In the genomic region with DNA sequence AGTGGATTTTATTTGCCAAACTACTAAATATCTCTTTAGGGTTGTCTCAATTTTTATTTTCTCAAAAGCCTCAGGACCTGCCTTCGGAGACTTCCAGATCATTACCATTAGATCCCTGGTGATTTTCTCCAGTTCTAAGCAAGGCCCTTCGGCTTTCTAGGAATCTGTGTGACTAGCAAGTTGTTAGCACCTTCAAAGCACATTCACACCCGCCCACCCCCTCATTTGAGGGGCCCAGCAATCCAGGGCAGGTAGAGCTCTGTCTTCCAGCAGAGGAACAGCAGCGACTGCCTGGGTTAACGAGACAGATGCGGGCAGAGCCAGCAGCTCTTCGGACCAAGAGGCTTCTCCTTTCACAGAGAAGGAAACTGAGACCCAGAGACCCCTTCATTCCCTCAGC, we compare ENCODE assay signal across 9 cellular contexts. TPM values are rescaled to one million over a fixed set of nuclear protein-coding genes. Genes with fewer than 3 reads are reported as not detected.
DNase-seq lines count a peak whose midpoint lies in the region; ATAC-seq and TF ChIP-seq lines count a peak whose summit lies in the region.
"Had no signal": no experiment of that assay in that cellular context is flagged by ENCODE, and none has a peak within 500 bp of the region (broad histone marks: within the 10 kb centered on the region; RNA-seq: fewer than 3 reads in every experiment).

No MANE protein-coding gene starts in this region.

- H3K9me3 Mint-ChIP-seq in activated naive CD8-positive, alpha-beta T cell treated with anti-CD3 and anti-CD28 coated beads, Interleukin-2, amount 10 ng/mL, durations not matched to agents 7 days and 5 days: no peaks in the 10 kb centered on the region

- H3K36me3 ChIP-seq in SK-N-SH (replicated peaks in 1 of 2; ENCODE audit: control insufficient read depth in 1 of 2, insufficient read depth in 2 of 2, low read length in 1 of 2) (peaks cover 36 to 51% of the 10 kb centered on the region in 2 experiments), left lung (peaks cover 0 to 58% of the 10 kb centered on the region in 2 donors), suprapubic skin (peaks cover 52% of the 10 kb centered on the region)

- POLR2A ChIA-PET in SK-N-SH (lab: Yijun Ruan, JAX): no interaction called here
- POLR2A ChIA-PET in activated naive CD8-positive, alpha-beta T cell treated with anti-CD3 and anti-CD28 coated beads, Interleukin-2, amount 10 ng/mL, durations not matched to agents 7 days and 5 days (lab: Charles Lee): interaction anchor here (0.7 to 1.2 kb wide), 2 partner anchors 9 to 13 kb away, joined by 3 read pairs; no protein-coding TSS in a partner anchor

- H3K4me3 ChIP-seq in SK-N-SH (ENCODE audit: low read depth in 2 of 2, low read length in 1 of 2) (peak overlapping the region; percentile 72 to 85; a peak in 3 of 4 replicates), left lung (peak overlapping the region in 1 of 2 donors; percentile 97), suprapubic skin (peak overlapping the region; percentile 79)

- peaks cover 45% of the 10 kb centered on the region for H3K36me3 Mint-ChIP-seq in activated naive CD8-positive, alpha-beta T cell treated with anti-CD3 and anti-CD28 coated beads, Interleukin-2, amount 10 ng/mL, durations not matched to agents 7 days and 5 days

- no peaks in the 10 kb centered on the region for H3K9me2 ChIP-seq in SK-N-SH

- no peak for ATAC-seq in SK-N-SH treated with all-trans-retinoic acid at 6 μM for 48 hours
- ATAC-seq in activated naive CD8-positive, alpha-beta T cell treated with anti-CD3 and anti-CD28 coated beads, Interleukin-2, amount 10 ng/mL, durations not matched to agents 7 days and 5 days (ENCODE audit: low read depth): no peak
- ATAC-seq in left lung: no peak
- ATAC-seq in GM21360 (IDR thresholded peaks at IDR 0.05; ENCODE audit: unreplicated experiment): no peak
- no peak for ATAC-seq in left colon
- no peak for ATAC-seq in GM19351 (IDR thresholded peaks at IDR 0.05; ENCODE audit: unreplicated experiment)

- H3F3A ChIP-seq in SK-N-SH (replicated peaks; ENCODE audit: insufficient read depth): peaks cover 22% of the 10 kb centered on the region

- H3K79me2 ChIP-seq in SK-N-SH (ENCODE audit: insufficient read depth): peaks cover 67% of the 10 kb centered on the region

- peaks cover 14 to 15% of the 10 kb centered on the region in 2 experiments; a peak in 2 of 4 replicates for H3K4me1 ChIP-seq in SK-N-SH (ENCODE audit: control insufficient read depth in 1 of 2, insufficient read depth in 2 of 2, low read depth in 1 of 2, low read length in 1 of 2)
- peaks cover 26 to 73% of the 10 kb centered on the region in 2 donors for H3K4me1 ChIP-seq in left lung
- H3K4me1 ChIP-seq in suprapubic skin: peaks cover 60% of the 10 kb centered on the region

- H3K27me3 ChIP-seq in SK-N-SH (ENCODE audit: insufficient read depth) (no peaks in the 10 kb centered on the region), left lung (no peaks in the 10 kb centered on the region), suprapubic skin (no peaks in the 10 kb centered on the region)

- peak overlapping the region; percentile 97 for H3K4me3 Mint-ChIP-seq in activated naive CD8-positive, alpha-beta T cell treated with anti-CD3 and anti-CD28 coated beads, Interleukin-2, amount 10 ng/mL, durations not matched to agents 7 days and 5 days

- peak overlapping the region; percentile 70; the same call in 1 of the 2 replicates for H3K9ac ChIP-seq in SK-N-SH

- CTCF ChIA-PET in SK-N-SH (lab: Yijun Ruan, JAX): no interaction called here

- TF ChIP-seq EP300 in SK-N-SH (IDR thresholded peaks at IDR 0.05; ENCODE audit: borderline replicate concordance in 1 of 2, low read depth in 1 of 2, low read length in 1 of 2) (no peak), suprapubic skin (IDR thresholded peaks at IDR 0.05) (no peak)

- H3K4me2 ChIP-seq in SK-N-SH: peak overlapping the region; percentile 97

- H3K27me3 Mint-ChIP-seq in activated naive CD8-positive, alpha-beta T cell treated with anti-CD3 and anti-CD28 coated beads, Interleukin-2, amount 10 ng/mL, durations not matched to agents 7 days and 5 days: no peaks in the 10 kb centered on the region

- no peak for TF ChIP-seq RAD21 in SK-N-SH (IDR thresholded peaks at IDR 0.05; ENCODE audit: low read length)

- H3K4me1 Mint-ChIP-seq in activated naive CD8-positive, alpha-beta T cell treated with anti-CD3 and anti-CD28 coated beads, Interleukin-2, amount 10 ng/mL, durations not matched to agents 7 days and 5 days: peaks cover 72% of the 10 kb centered on the region

- H3K27ac Mint-ChIP-seq in activated naive CD8-positive, alpha-beta T cell treated with anti-CD3 and anti-CD28 coated beads, Interleukin-2, amount 10 ng/mL, durations not matched to agents 7 days and 5 days: peak overlapping the region; percentile 60

- H4K20me1 ChIP-seq in SK-N-SH (ENCODE audit: insufficient read depth): peaks cover 62% of the 10 kb centered on the region

- intact Hi-C loops in left lung (cut with DNase I) (no loop called here), left colon (cut with DNase I, micrococcal nuclease) (no loop called here)

- TF ChIP-seq CTCF in SK-N-SH (IDR thresholded peaks at IDR 0.05): no peak
- TF ChIP-seq CTCF in left lung (IDR thresholded peaks at IDR 0.05): no peak
- TF ChIP-seq CTCF in suprapubic skin (IDR thresholded peaks at IDR 0.05): no peak

- H3K9me3 ChIP-seq in SK-N-SH (no peaks in the 10 kb centered on the region), left lung (no peaks in the 10 kb centered on the region), suprapubic skin (no peaks in the 10 kb centered on the region)

- DNase-seq in SK-N-SH: no peak
- DNase-seq in activated naive CD8-positive, alpha-beta T cell treated with anti-CD3 and anti-CD28 coated beads, Interleukin-2, amount 10 ng/mL, durations not matched to agents 7 days and 5 days: no peak
- no peak for DNase-seq in left lung
- no peak for DNase-seq in suprapubic skin (ENCODE audit: low spot score in 2 of 2)
- DNase-seq in left colon: no peak

- WGBS in SK-N-SH (ENCODE audit: low lambda C conversion rate): 96% methylated on average over 3 of the region's 7 CpGs
- 89% methylated on average over 6 of the region's 7 CpGs for WGBS in suprapubic skin

- H3K27ac ChIP-seq in SK-N-SH (ENCODE audit: low read depth in 2 of 2, low read length in 1 of 2) (peak overlapping the region in 1 of 2 experiments; percentile 68; a peak in 1 of 4 replicates), left lung (peak overlapping the region; percentile 98 to 99), suprapubic skin (no peak overlapping the region)
- H3K27ac ChIP-seq: 22Rv1 had no signal

- no peak for TF ChIP-seq POLR2A in suprapubic skin (IDR thresholded peaks at IDR 0.05)

- H2AFZ ChIP-seq in SK-N-SH (ENCODE audit: low read depth): no peak overlapping the region

TF ChIP-seq in SK-N-SH, 30 proteins besides CTCF, POLR2A, EP300 and RAD21 (continues in another document):
- TF ChIP-seq YY1 (IDR thresholded peaks at IDR 0.05; ENCODE audit: low read depth) (no peak), EZH2phosphoT487 (IDR thresholded peaks at IDR 0.05; ENCODE audit: borderline replicate concordance, low read depth) (no peak), RFX5 (IDR thresholded peaks at IDR 0.05; ENCODE audit: low read length) (no peak)
- TF ChIP-seq, protein P1, sequence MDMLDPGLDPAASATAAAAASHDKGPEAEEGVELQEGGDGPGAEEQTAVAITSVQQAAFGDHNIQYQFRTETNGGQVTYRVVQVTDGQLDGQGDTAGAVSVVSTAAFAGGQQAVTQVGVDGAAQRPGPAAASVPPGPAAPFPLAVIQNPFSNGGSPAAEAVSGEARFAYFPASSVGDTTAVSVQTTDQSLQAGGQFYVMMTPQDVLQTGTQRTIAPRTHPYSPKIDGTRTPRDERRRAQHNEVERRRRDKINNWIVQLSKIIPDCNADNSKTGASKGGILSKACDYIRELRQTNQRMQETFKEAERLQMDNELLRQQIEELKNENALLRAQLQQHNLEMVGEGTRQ (IDR thresholded peaks at IDR 0.05; ENCODE audit: borderline replicate concordance, low read depth, low read length): no peak

TF ChIP-seq in SK-N-SH treated with all-trans-retinoic acid at 6 μM for 48 hours, 23 proteins besides CTCF, POLR2A, EP300 and RAD21 (continues in another document):
- no peak for TF ChIP-seq GLIS3 (CRISPR knock-in tag; IDR thresholded peaks at IDR 0.05)
- TF ChIP-seq SNAI2 (CRISPR knock-in tag; IDR thresholded peaks at IDR 0.05): no peak
- no peak for TF ChIP-seq CSDC2 (CRISPR knock-in tag; IDR thresholded peaks at IDR 0.05)
- no peak for TF ChIP-seq ESRRG (CRISPR knock-in tag; IDR thresholded peaks at IDR 0.05)
- TF ChIP-seq ARNTL (CRISPR knock-in tag; IDR thresholded peaks at IDR 0.05; ENCODE audit: borderline replicate concordance, low read depth): no peak
- TF ChIP-seq ZNF70 (CRISPR knock-in tag; IDR thresholded peaks at IDR 0.05): no peak
- TF ChIP-seq, protein P2, sequence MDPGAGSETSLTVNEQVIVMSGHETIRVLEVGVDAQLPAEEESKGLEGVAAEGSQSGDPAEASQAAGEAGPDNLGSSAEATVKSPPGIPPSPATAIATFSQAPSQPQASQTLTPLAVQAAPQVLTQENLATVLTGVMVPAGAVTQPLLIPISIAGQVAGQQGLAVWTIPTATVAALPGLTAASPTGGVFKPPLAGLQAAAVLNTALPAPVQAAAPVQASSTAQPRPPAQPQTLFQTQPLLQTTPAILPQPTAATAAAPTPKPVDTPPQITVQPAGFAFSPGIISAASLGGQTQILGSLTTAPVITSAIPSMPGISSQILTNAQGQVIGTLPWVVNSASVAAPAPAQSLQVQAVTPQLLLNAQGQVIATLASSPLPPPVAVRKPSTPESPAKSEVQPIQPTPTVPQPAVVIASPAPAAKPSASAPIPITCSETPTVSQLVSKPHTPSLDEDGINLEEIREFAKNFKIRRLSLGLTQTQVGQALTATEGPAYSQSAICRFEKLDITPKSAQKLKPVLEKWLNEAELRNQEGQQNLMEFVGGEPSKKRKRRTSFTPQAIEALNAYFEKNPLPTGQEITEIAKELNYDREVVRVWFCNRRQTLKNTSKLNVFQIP (CRISPR knock-in tag; IDR thresholded peaks at IDR 0.05; ENCODE audit: borderline replicate concordance, low read depth): no peak

RNA-seq across cellular contexts. Expression of a gene that starts 2.0 kb away (rescaled TPM):
- 287 and 310 TPM in 2 replicates for polyA plus RNA-seq in SK-N-SH (2012; rRNA removed)
- 240 and 255 TPM in 2 replicates for polyA plus RNA-seq in SK-N-SH (2012; cell fraction: cytosol; rRNA removed)
- polyA plus RNA-seq in SK-N-SH (2012; cell fraction: nucleus; rRNA removed): 297 and 306 TPM in 2 replicates
- 100 to 1,000 TPM; 371 to 372 TPM for total RNA-seq in activated naive CD8-positive, alpha-beta T cell treated with anti-CD3 and anti-CD28 coated beads, Interleukin-2, amount 10 ng/mL, durations not matched to agents 7 days and 5 days
- total RNA-seq in left lung (100 to 1,000 TPM; 215 to 303 TPM), suprapubic skin (100 to 1,000 TPM; 113 to 126 (median 117) TPM), left colon (100 to 1,000 TPM; 448 to 457 TPM)
